Comparison of ENCODE assay signal across 1 cellular context in the genomic region with DNA sequence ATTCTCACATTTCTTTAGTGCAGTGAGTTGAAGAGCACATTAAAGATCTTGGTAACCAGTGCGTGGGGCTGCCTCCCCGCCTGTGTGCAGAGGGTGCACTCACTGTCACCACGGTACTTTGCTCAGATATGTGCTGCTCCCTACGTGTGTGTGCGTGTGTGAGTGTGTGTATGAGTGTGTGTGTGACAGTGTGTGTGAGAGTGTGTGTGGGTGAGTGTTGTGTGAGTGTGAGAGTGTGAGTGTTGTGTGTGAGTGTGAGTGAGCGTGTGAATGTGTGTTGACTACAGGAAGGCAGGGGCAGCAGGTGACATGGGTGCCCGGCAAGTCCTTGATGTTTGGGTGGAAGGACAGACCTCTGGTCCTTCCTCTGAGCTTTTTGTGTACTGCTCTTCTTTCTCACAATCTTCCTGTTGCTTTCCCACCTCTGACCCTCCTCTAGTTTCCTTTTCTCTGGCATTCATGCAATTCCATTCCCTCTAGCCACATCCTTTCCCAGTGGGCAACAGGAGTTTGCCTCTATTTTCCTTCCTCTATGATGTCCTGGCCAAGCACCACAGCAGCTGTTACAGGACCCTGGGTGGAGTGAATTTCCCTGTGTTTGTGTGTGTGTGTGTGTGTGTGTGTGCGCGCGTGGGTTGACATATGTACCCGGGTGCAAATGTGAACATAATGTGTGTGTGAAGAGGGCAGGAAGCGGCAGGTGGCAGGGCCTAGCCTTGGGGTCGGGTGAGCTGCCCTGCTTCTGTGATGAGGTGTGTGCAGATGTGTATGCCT.
TF ChIP-seq lines count a peak whose summit lies in the region.

No MANE protein-coding gene starts in this region.

TF ChIP-seq in HEK293, 187 proteins besides CTCF, POLR2A, EP300 and RAD21 (continued from another document):
- TF ChIP-seq, protein P1, sequence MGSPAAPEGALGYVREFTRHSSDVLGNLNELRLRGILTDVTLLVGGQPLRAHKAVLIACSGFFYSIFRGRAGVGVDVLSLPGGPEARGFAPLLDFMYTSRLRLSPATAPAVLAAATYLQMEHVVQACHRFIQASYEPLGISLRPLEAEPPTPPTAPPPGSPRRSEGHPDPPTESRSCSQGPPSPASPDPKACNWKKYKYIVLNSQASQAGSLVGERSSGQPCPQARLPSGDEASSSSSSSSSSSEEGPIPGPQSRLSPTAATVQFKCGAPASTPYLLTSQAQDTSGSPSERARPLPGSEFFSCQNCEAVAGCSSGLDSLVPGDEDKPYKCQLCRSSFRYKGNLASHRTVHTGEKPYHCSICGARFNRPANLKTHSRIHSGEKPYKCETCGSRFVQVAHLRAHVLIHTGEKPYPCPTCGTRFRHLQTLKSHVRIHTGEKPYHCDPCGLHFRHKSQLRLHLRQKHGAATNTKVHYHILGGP (tag by site-specific recombination; IDR thresholded peaks at IDR 0.05), result no peak
